30 cellular contexts compared by ENCODE assay signal in the genomic region with DNA sequence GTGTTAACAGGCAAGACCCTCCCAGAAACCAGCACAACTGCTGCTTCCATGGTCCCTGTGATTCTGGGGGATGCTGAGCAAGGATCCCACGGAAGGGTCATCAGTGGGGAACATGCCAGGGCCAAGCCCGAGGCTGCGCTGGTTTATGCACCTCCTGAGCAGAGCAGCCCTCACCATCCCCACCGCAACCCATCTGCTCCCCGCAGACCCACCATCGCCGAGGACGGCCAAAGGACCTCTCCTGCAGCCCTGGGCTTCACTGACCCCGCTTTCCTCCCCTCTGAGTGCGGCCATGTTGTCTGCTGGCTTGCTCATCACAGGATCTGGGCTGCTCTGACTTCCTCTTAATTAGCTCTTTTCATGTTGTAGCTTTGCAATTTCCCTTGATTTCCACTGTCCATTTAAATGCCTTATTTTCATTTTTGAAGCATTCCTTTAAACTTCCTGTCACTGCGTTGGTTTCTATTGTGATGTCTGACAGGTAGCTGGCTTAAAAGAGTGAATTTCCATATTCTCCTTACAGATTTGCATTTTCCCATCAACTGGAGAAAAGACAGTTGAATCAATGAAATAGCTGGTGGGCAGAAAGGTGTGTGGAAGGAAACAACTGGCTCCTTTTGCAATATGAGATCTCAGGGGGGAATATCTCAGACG. TPM values are rescaled to one million over a fixed set of nuclear protein-coding genes. Genes with fewer than 3 reads are reported as not detected.
DNase-seq lines count a peak whose midpoint lies in the region; ATAC-seq and TF ChIP-seq lines count a peak whose summit lies in the region.
"Had no signal": no experiment of that assay in that cellular context is flagged by ENCODE, and none has a peak within 500 bp of the region (broad histone marks: within the 10 kb centered on the region; RNA-seq: fewer than 3 reads in every experiment).

No MANE protein-coding gene starts in this region.

- H3K27me3 Mint-ChIP-seq in IgD-negative memory B cell: peaks cover 9% of the 10 kb centered on the region
- peaks cover 10% of the 10 kb centered on the region for H3K27me3 Mint-ChIP-seq in activated B cell treated with CpG ODN at 0.5 μM for 24 hours
- H3K27me3 Mint-ChIP-seq in effector memory CD8-positive, alpha-beta T cell: peaks cover 12 to 64% of the 10 kb centered on the region in 2 donors

- TF ChIP-seq RAD21 in neural cell (conservative IDR thresholded peaks at IDR 0.05): no peak

- no peak overlapping the region for H2AFZ ChIP-seq in neural cell (ENCODE audit: low read depth, low read length)

- H3K36me3 ChIP-seq in BLaER1 treated with 17β-estradiol and CSF1 and Interleukin-3, amounts not matched to agents 10 nM and 100 nM: no peaks in the 10 kb centered on the region
- H3K36me3 ChIP-seq in neural cell (ENCODE audit: insufficient read depth, low read length): no peaks in the 10 kb centered on the region
- H3K36me3 ChIP-seq: heart left ventricle, vagina had no signal

- H3K4me1 Mint-ChIP-seq in IgD-negative memory B cell (peaks cover 10 to 17% (median 14%) of the 10 kb centered on the region in 3 donors), activated B cell treated with CpG ODN at 0.5 μM for 24 hours (peaks cover 17% of the 10 kb centered on the region)
- peaks cover 9 to 10% of the 10 kb centered on the region in 2 donors for H3K4me1 Mint-ChIP-seq in effector memory CD8-positive, alpha-beta T cell (ENCODE audit: low read depth in 2 of 2)

- peak overlapping the region; percentile 55 to 80 (median 69) for H3K4me2 ChIP-seq in BLaER1 treated with 17β-estradiol and CSF1 and Interleukin-3, amounts not matched to agents 10 nM and 100 nM
- peak overlapping the region; percentile 9 for H3K4me2 ChIP-seq in neural cell (ENCODE audit: low read length)
- H3K4me2 ChIP-seq: A549 had no signal

- H3K27ac Mint-ChIP-seq in IgD-negative memory B cell: no peak overlapping the region
- H3K27ac Mint-ChIP-seq in activated B cell treated with CpG ODN at 0.5 μM for 24 hours: no peak overlapping the region
- peak overlapping the region in 1 of 2 donors; percentile 36 for H3K27ac Mint-ChIP-seq in effector memory CD8-positive, alpha-beta T cell
- H3K27ac Mint-ChIP-seq: activated naive CD4-positive, alpha-beta T cell treated with anti-CD3 and anti-CD28 coated beads, Interleukin-2, amount 50 U/mL, for 72 hours; endodermal cell had no signal

- peaks cover 7% of the 10 kb centered on the region for H3F3A ChIP-seq in neural cell (ENCODE audit: insufficient read depth, low read length, poor library complexity, severe bottlenecking)

- peak overlapping the region in 3 of 11 experiments; percentile 13 to 20 (median 14); a peak in 2 of 22 replicates for H3K9ac ChIP-seq in BLaER1 treated with 17β-estradiol and CSF1 and Interleukin-3, amounts not matched to agents 10 nM and 100 nM
- H3K9ac ChIP-seq in neural cell (ENCODE audit: low read length): peak overlapping the region; percentile 49

- DNase-seq in activated B cell treated with CpG ODN at 0.5 μM for 24 hours (no peak), substantia nigra (lab: John Stamatoyannopoulos, UW) (no peak), NCI-H2081 (lab: John Stamatoyannopoulos, UW) (no peak)
- no peak for DNase-seq in effector memory CD8-positive, alpha-beta T cell
- DNase-seq: activated T-cell treated with anti-CD3 and anti-CD28 coated beads for 4 hours; anterior cingulate cortex; Caco-2; DMS79 treated with DMSO at 0.1 percent for 48 hours; foreskin fibroblast; GF-D8; heart left ventricle; kidney glomerular epithelial cell; NCI-H1436; NCI-H345; occipital lobe; stimulated activated naive CD8-positive, alpha-beta T cell treated with anti-CD3 and anti-CD28 coated beads, Interleukin-15, Interleukin-2, amounts not matched to agents 100 U/mL and 50 U/mL, for 24 hours had no signal

- H3K9me3 Mint-ChIP-seq in IgD-negative memory B cell: no peaks in the 10 kb centered on the region
- no peaks in the 10 kb centered on the region for H3K9me3 Mint-ChIP-seq in activated B cell treated with CpG ODN at 0.5 μM for 24 hours
- H3K9me3 Mint-ChIP-seq in effector memory CD8-positive, alpha-beta T cell: no peaks in the 10 kb centered on the region
- H3K9me3 Mint-ChIP-seq: activated naive CD4-positive, alpha-beta T cell treated with anti-CD3 and anti-CD28 coated beads, Interleukin-2, amount 50 U/mL, for 72 hours; endodermal cell had no signal

- peak; percentile 81 for TF ChIP-seq EP300 in neural cell (conservative IDR thresholded peaks at IDR 0.05; ENCODE audit: poor library complexity, severe bottlenecking)

- CTCF ChIA-PET in activated B cell treated with CpG ODN at 0.5 μM for 24 hours (lab: Charles Lee): interaction anchor here (0.7 to 2.3 kb wide), 4 partner anchors 24 to 770 kb away, joined by 3 to 9 read pairs (median 4); no protein-coding TSS in a partner anchor

- H3K4me3 Mint-ChIP-seq in IgD-negative memory B cell (peak overlapping the region in 3 of 4 donors; percentile 51 to 84 (median 70)), activated B cell treated with CpG ODN at 0.5 μM for 24 hours (peak overlapping the region; percentile 6)
- H3K4me3 Mint-ChIP-seq in effector memory CD8-positive, alpha-beta T cell: peak overlapping the region in 1 of 2 donors; percentile 7
- H3K4me3 Mint-ChIP-seq: endodermal cell had no signal

- H3K4me1 ChIP-seq in BLaER1 treated with 17β-estradiol and CSF1 and Interleukin-3, amounts not matched to agents 10 nM and 100 nM: peaks cover 21 to 43% (median 28%) of the 10 kb centered on the region in 10 experiments
- H3K4me1 ChIP-seq: A549, Caco-2, vagina had no signal

- peak overlapping the region in 8 of 11 experiments; percentile 18 to 53 (median 40); a peak in 15 of 22 replicates for H3K27ac ChIP-seq in BLaER1 treated with 17β-estradiol and CSF1 and Interleukin-3, amounts not matched to agents 10 nM and 100 nM
- H3K27ac ChIP-seq in neural cell (ENCODE audit: low read length) (peak overlapping the region; percentile 76), substantia nigra (ENCODE audit: low read depth, low read length, poor library complexity, severe bottlenecking) (no peak overlapping the region)
- H3K27ac ChIP-seq: A549, heart left ventricle, vagina had no signal

- no peak for TF ChIP-seq CTCF in activated B cell treated with CpG ODN at 0.5 μM for 24 hours (IDR thresholded peaks at IDR 0.05)
- TF ChIP-seq CTCF in neural cell (IDR thresholded peaks at IDR 0.05; ENCODE audit: poor library complexity, severe bottlenecking): no peak

- no peak for ATAC-seq in activated B cell treated with CpG ODN at 0.5 μM for 24 hours (ENCODE audit: low read depth)
- no peak for ATAC-seq in HG03175 (IDR thresholded peaks at IDR 0.05; ENCODE audit: unreplicated experiment)
- no peak for ATAC-seq in effector memory CD8-positive, alpha-beta T cell (replicated peaks)
- ATAC-seq: esophagus mucosa, heart left ventricle, K562, SK-N-SH treated with all-trans-retinoic acid at 6 μM for 48 hours had no signal

- POLR2A ChIA-PET in activated B cell treated with CpG ODN at 0.5 μM for 24 hours (lab: Charles Lee): interaction anchor here (1.1 kb wide), 1 partner anchor 22 kb away, joined by 3 read pairs; no protein-coding TSS in a partner anchor

- no peaks in the 10 kb centered on the region for H3K79me2 ChIP-seq in neural cell (replicated peaks; ENCODE audit: insufficient read depth, low read length)

- H3K36me3 Mint-ChIP-seq in IgD-negative memory B cell (no peaks in the 10 kb centered on the region), activated B cell treated with CpG ODN at 0.5 μM for 24 hours (ENCODE audit: low read depth) (no peaks in the 10 kb centered on the region)
- peaks cover 3% of the 10 kb centered on the region for H3K36me3 Mint-ChIP-seq in effector memory CD8-positive, alpha-beta T cell (ENCODE audit: insufficient read depth)
- H3K36me3 Mint-ChIP-seq: activated naive CD4-positive, alpha-beta T cell treated with anti-CD3 and anti-CD28 coated beads, Interleukin-2, amount 50 U/mL, for 72 hours had no signal

- no peaks in the 10 kb centered on the region for H4K20me1 ChIP-seq in BLaER1 treated with 17β-estradiol and CSF1 and Interleukin-3, amounts not matched to agents 10 nM and 100 nM
- no peaks in the 10 kb centered on the region for H4K20me1 ChIP-seq in neural cell (ENCODE audit: insufficient read depth)

- intact Hi-C loops in activated B cell treated with CpG ODN at 0.5 μM for 24 hours (cut with micrococcal nuclease): loop anchor here (2.0 to 5.0 kb wide), 2 partner anchors 23 to 36 kb away; partner anchors contain the start of gene KCNJ5

- no peaks in the 10 kb centered on the region for H3K27me3 ChIP-seq in BLaER1 treated with 17β-estradiol and CSF1 and Interleukin-3, amounts not matched to agents 10 nM and 100 nM
- no peaks in the 10 kb centered on the region for H3K27me3 ChIP-seq in neural cell (ENCODE audit: insufficient read depth, low read depth, low read length)
- H3K27me3 ChIP-seq: heart left ventricle, vagina had no signal

- H3K9me3 ChIP-seq in BLaER1 treated with 17β-estradiol and CSF1 and Interleukin-3, amounts not matched to agents 10 nM and 100 nM (replicated peaks in 1 of 11): no peaks in the 10 kb centered on the region
- H3K9me3 ChIP-seq in neural cell (ENCODE audit: low read length): no peaks in the 10 kb centered on the region
- H3K9me3 ChIP-seq: A549, Caco-2, heart left ventricle, vagina had no signal

- no peak overlapping the region; a peak in 2 of 20 replicates for H3K4me3 ChIP-seq in BLaER1 treated with 17β-estradiol and CSF1 and Interleukin-3, amounts not matched to agents 10 nM and 100 nM
- peak overlapping the region; percentile 30 for H3K4me3 ChIP-seq in neural cell (ENCODE audit: low read length)
- H3K4me3 ChIP-seq: A549, heart left ventricle, K562, vagina had no signal

- H3K9me2 ChIP-seq in neural cell (ENCODE audit: insufficient read depth, low read length): no peaks in the 10 kb centered on the region

TF ChIP-seq in neural cell, 6 proteins besides CTCF, POLR2A, EP300 and RAD21 (continues in another document):
- TF ChIP-seq POLR2AphosphoS5 (IDR thresholded peaks at IDR 0.05): peak; percentile 35

RNA-seq across cellular contexts. Expression of gene TP53AIP1, which starts 14.9 kb away (rescaled TPM):
- polyA plus RNA-seq in IgD-negative memory B cell: not detected
- total RNA-seq in activated B cell treated with CpG ODN at 0.5 μM for 24 hours: not detected in 2 replicates
- polyA plus RNA-seq in neural cell: 0.68 and 1.4 TPM in 2 replicates
- 0.73 and 0.81 TPM in 2 replicates for polyA minus RNA-seq in neural cell
- total RNA-seq: activated naive CD4-positive, alpha-beta T cell treated with anti-CD3 and anti-CD28 coated beads, Interleukin-2, amount 50 U/mL, for 72 hours; endodermal cell; heart left ventricle; K562; lung microvascular endothelial cell; pulmonary artery endothelial cell had no signal
- polyA plus RNA-seq: K562 had no signal

RNA-seq across cellular contexts. Expression of gene KCNJ5, which starts 36.7 kb away (rescaled TPM):
- polyA plus RNA-seq in IgD-negative memory B cell: not detected
- not detected in 2 replicates for total RNA-seq in activated B cell treated with CpG ODN at 0.5 μM for 24 hours
- 0.34 and 1.1 TPM in 2 replicates for polyA plus RNA-seq in neural cell
- 0.69 and 1.2 TPM in 2 replicates for polyA minus RNA-seq in neural cell
- total RNA-seq: activated naive CD4-positive, alpha-beta T cell treated with anti-CD3 and anti-CD28 coated beads, Interleukin-2, amount 50 U/mL, for 72 hours; Caco-2; HT-29; lung microvascular endothelial cell; pulmonary artery endothelial cell had no signal
- polyA plus RNA-seq: K562 had no signal
